ENCODE assay signal across 22 cellular contexts in genomic region chrX:85493821-85494220, GRCh38.
A peak's percentile ranks its signal among the peaks of the same experiment; 100 is the strongest.
DNase-seq lines count a peak whose midpoint lies in the region; ATAC-seq, FAIRE-seq and TF ChIP-seq lines count a peak whose summit lies in the region.
"Had no signal": no experiment of that assay in that cellular context is flagged by ENCODE, and none has a peak within 500 bp of the region (broad histone marks: within the 10 kb centered on the region; RNA-seq: fewer than 3 reads in every experiment).

No MANE protein-coding gene starts in this region.

- H3K27me3 Mint-ChIP-seq in MCF 10A (ENCODE audit: insufficient read depth, unreplicated experiment): peaks cover 34% of the 10 kb centered on the region
- H3K27me3 Mint-ChIP-seq in HFFc6 (ENCODE audit: insufficient read depth): no peaks in the 10 kb centered on the region
- H3K27me3 Mint-ChIP-seq: B cell; CD4-positive, CD25-positive, alpha-beta regulatory T cell had no signal

- no peak overlapping the region for H3K4me3 Mint-ChIP-seq in MCF 10A (ENCODE audit: unreplicated experiment)
- no peak overlapping the region for H3K4me3 Mint-ChIP-seq in HFFc6
- H3K4me3 Mint-ChIP-seq: B cell; CD4-positive, CD25-positive, alpha-beta regulatory T cell; CD8-positive, alpha-beta T cell; GM23338; H9 had no signal

- no peak overlapping the region for H3K4me3 ChIP-seq in breast epithelium
- no peak overlapping the region for H3K4me3 ChIP-seq in small intestine (ENCODE audit: low read depth in 1 of 2, low read length in 2 of 2)
- H3K4me3 ChIP-seq: BLaER1, GM12878, GM23338 had no signal

- H3K27ac Mint-ChIP-seq in MCF 10A (ENCODE audit: low read depth, unreplicated experiment): no peak overlapping the region
- H3K27ac Mint-ChIP-seq in HFFc6: no peak overlapping the region
- H3K27ac Mint-ChIP-seq: B cell; CD4-positive, CD25-positive, alpha-beta regulatory T cell; CD8-positive, alpha-beta T cell; GM23338; H9 had no signal

- H3K9me3 ChIP-seq in breast epithelium (no peaks in the 10 kb centered on the region), small intestine (ENCODE audit: control insufficient read depth, low read depth) (no peaks in the 10 kb centered on the region)
- H3K9me3 ChIP-seq: BLaER1 had no signal

- no TSS peak for BruUV-seq in MCF 10A (replicated peaks; lab: Mats Ljungman, UMichigan)

- POLR2A ChIA-PET in MCF 10A (lab: Yijun Ruan, JAX): no interaction called here

- ATAC-seq in esophagus mucosa: peak; percentile 64
- ATAC-seq: CD8-positive, alpha-beta T cell; GM12878; GM23338; HCT116 had no signal

- H3K4me1 ChIP-seq in breast epithelium: no peaks in the 10 kb centered on the region
- no peaks in the 10 kb centered on the region for H3K4me1 ChIP-seq in small intestine (ENCODE audit: control insufficient read depth in 2 of 2, insufficient read depth in 1 of 2, low read depth in 1 of 2, low read length in 1 of 2)
- H3K4me1 ChIP-seq: BLaER1 had no signal

- H3K27ac ChIP-seq in breast epithelium (no peak overlapping the region), small intestine (ENCODE audit: low read depth in 1 of 2, low read length in 1 of 2) (no peak overlapping the region)
- H3K27ac ChIP-seq: 22Rv1, BLaER1, C4-2B had no signal

- DNase-seq in MCF 10A (ENCODE audit: unreplicated experiment) (peak; percentile 9), breast epithelium (ENCODE audit: low spot score in 2 of 2) (no peak), small intestine (no peak), HFFc6 (no peak), NCI-H748 (lab: John Stamatoyannopoulos, UW; ENCODE audit: unreplicated experiment) (no peak)
- DNase-seq: CD4-positive, CD25-positive, alpha-beta regulatory T cell; CD8-positive, alpha-beta T cell; DMS 273 treated with DMSO at 0.1 percent for 48 hours; DMS79; EL; GDM1; H9 had no signal

- H3K9me3 Mint-ChIP-seq in MCF 10A (ENCODE audit: unreplicated experiment): no peaks in the 10 kb centered on the region
- H3K9me3 Mint-ChIP-seq in HFFc6: peaks cover 9% of the 10 kb centered on the region
- H3K9me3 Mint-ChIP-seq: CD8-positive, alpha-beta T cell; GM23338 had no signal

- H3K36me3 ChIP-seq in breast epithelium (no peaks in the 10 kb centered on the region), small intestine (ENCODE audit: control insufficient read depth in 2 of 2, insufficient read depth in 2 of 2, low read length in 2 of 2) (no peaks in the 10 kb centered on the region)
- H3K36me3 ChIP-seq: BLaER1 had no signal

- peaks cover 2% of the 10 kb centered on the region for H3K4me1 Mint-ChIP-seq in MCF 10A (ENCODE audit: insufficient read depth, unreplicated experiment)
- no peaks in the 10 kb centered on the region for H3K4me1 Mint-ChIP-seq in HFFc6 (ENCODE audit: low read depth)
- H3K4me1 Mint-ChIP-seq: CD4-positive, CD25-positive, alpha-beta regulatory T cell; GM23338; H9 had no signal

- intact Hi-C loops in MCF 10A (cut with micrococcal nuclease): no loop called here
- intact Hi-C loops in breast epithelium (cut with DNase I; ENCODE audit: low total_unique reads): no loop called here

- TF ChIP-seq CTCF in MCF 10A (IDR thresholded peaks at IDR 0.05; ENCODE audit: unreplicated experiment) (no peak), breast epithelium (IDR thresholded peaks at IDR 0.05) (no peak), HFFc6 (IDR thresholded peaks at IDR 0.05) (no peak)

- peaks cover 0 to 28% of the 10 kb centered on the region in 2 donors for H3K27me3 ChIP-seq in breast epithelium
- H3K27me3 ChIP-seq in small intestine (ENCODE audit: control insufficient read depth in 2 of 2, insufficient read depth in 2 of 2, low read length in 2 of 2): no peaks in the 10 kb centered on the region

- H3K36me3 Mint-ChIP-seq in MCF 10A (ENCODE audit: insufficient read depth, unreplicated experiment): no peaks in the 10 kb centered on the region
- no peaks in the 10 kb centered on the region for H3K36me3 Mint-ChIP-seq in HFFc6 (ENCODE audit: low read depth)
- H3K36me3 Mint-ChIP-seq: CD4-positive, CD25-positive, alpha-beta regulatory T cell; CD8-positive, alpha-beta T cell had no signal

- FAIRE-seq in small intestine (lab: Jason Lieb, UNC): peak; percentile 76
- FAIRE-seq: A204.1, D721Med, GM12878 had no signal

- WGBS in small intestine, 3 donors: 58 to 75% (median 74%) methylated on average over 3 of the region's 3 CpGs

- CTCF ChIA-PET in MCF 10A (lab: Yijun Ruan, JAX): no interaction called here

- no peak for TF ChIP-seq POLR2A in breast epithelium (IDR thresholded peaks at IDR 0.05)
